Comparison of ENCODE assay signal across 10 cellular contexts in the genomic region with DNA sequence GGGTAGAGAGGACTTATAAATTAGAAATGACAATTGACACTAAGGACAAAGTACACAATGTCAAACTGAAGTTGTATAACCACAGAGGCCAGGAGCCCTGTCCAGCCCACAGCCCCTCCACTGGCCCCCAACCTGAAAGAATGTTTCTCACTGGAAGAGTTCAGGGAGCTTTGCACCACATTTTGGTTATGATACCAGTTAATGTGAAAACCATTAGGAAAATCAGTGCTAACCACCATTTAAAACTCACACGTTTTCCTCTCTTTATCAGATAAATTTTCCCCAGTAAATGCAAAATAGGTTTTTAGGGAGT. TPM values are rescaled to one million over a fixed set of nuclear protein-coding genes. Genes with fewer than 3 reads are reported as not detected.
"Had no signal": no experiment of that assay in that cellular context is flagged by ENCODE, and none has a peak within 500 bp of the region (broad histone marks: within the 10 kb centered on the region; RNA-seq: fewer than 3 reads in every experiment).

No MANE protein-coding gene starts in this region.

- H2AFZ ChIP-seq: GM23248 had no signal

- H3K4me1 ChIP-seq: HAP-1 had no signal

- ATAC-seq: HCT116 had no signal

- H3K36me3 ChIP-seq: HAP-1 had no signal

- H3K27ac ChIP-seq: GM23248 had no signal

- DNase-seq: GM23248, GOT3, H7, HFFc6, KBM-7 had no signal

- H3K9me3 ChIP-seq: HAP-1 had no signal

- FAIRE-seq: HTR-8/SVneo had no signal

- H3K4me3 ChIP-seq: GM23248, HAP-1 had no signal

- H3K9ac ChIP-seq: GM23248 had no signal

RNA-seq across cellular contexts. Expression of a gene that starts 6.2 kb away (rescaled TPM):
- total RNA-seq: H4, H7, HFFc6 had no signal
- polyA plus RNA-seq: IgD-negative memory B cell had no signal

RNA-seq across cellular contexts. Expression of a gene that starts 38.1 kb away (rescaled TPM):
- polyA plus RNA-seq: IgD-negative memory B cell had no signal
